1 cellular context compared by ENCODE assay signal in the genomic region with DNA sequence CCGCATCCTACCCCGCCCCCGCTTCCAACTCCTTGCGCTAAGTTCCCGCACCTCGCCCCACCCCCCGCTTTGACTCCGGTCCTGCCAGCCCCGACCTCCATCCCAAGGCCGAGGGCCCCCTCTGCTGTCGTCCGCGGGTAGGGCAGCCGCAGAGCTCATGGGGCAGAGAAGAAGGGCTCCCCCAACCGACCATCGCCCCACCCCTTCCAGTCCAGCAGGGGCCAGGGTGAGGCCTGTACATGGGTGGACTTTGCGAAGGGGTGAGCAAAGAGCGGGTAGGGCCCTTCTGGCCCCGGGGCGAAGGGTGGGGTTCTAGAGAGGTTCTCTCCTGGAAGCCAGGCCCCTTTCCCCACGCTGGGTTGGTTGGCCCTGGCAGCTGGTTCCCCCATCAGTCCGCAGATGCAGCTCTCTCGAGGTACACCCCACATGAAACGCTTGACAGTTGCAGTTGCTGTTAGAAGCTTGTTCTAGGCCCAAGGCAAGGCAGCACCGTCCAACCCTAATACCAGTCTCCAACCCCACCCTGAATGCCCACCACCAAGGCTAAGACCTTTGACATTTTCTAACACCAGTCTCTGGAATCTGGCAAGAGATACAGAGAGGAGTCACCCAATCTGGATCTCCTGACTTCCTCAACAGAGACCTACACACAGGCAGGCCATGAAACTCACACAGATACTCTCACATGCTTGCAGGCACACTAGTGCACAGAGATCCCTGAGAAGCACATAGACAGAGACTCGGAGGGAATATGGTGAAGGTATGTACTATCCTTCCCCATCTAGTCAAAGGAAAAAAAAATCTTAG.
A peak's percentile ranks its signal among the peaks of the same experiment; 100 is the strongest.
TF ChIP-seq lines count a peak whose summit lies in the region.

No MANE protein-coding gene starts in this region.

TF ChIP-seq in HCT116, 20 proteins besides CTCF, POLR2A, EP300 and RAD21:
- TF ChIP-seq POLR2AphosphoS5 (IDR thresholded peaks at IDR 0.05; ENCODE audit: low read depth, low read length) = no peak
- no peak for TF ChIP-seq SIN3A (IDR thresholded peaks at IDR 0.05; ENCODE audit: low read depth)
- TF ChIP-seq CBX3 (IDR thresholded peaks at IDR 0.05; ENCODE audit: low read depth) = no peak
- no peak for TF ChIP-seq FOSL1 (IDR thresholded peaks at IDR 0.05; ENCODE audit: low read depth)
- peak; percentile 44 for TF ChIP-seq YY1 (IDR thresholded peaks at IDR 0.05; ENCODE audit: extremely low read depth, insufficient replicate concordance, low read depth, low read length)
- TF ChIP-seq CEBPB (IDR thresholded peaks at IDR 0.05; ENCODE audit: low read depth) = no peak
- TF ChIP-seq EZH2 (IDR thresholded peaks at IDR 0.05) = no peak
- no peak for TF ChIP-seq ZFX (IDR thresholded peaks at IDR 0.05)
